8 cellular contexts compared by ENCODE assay signal in the genomic region with DNA sequence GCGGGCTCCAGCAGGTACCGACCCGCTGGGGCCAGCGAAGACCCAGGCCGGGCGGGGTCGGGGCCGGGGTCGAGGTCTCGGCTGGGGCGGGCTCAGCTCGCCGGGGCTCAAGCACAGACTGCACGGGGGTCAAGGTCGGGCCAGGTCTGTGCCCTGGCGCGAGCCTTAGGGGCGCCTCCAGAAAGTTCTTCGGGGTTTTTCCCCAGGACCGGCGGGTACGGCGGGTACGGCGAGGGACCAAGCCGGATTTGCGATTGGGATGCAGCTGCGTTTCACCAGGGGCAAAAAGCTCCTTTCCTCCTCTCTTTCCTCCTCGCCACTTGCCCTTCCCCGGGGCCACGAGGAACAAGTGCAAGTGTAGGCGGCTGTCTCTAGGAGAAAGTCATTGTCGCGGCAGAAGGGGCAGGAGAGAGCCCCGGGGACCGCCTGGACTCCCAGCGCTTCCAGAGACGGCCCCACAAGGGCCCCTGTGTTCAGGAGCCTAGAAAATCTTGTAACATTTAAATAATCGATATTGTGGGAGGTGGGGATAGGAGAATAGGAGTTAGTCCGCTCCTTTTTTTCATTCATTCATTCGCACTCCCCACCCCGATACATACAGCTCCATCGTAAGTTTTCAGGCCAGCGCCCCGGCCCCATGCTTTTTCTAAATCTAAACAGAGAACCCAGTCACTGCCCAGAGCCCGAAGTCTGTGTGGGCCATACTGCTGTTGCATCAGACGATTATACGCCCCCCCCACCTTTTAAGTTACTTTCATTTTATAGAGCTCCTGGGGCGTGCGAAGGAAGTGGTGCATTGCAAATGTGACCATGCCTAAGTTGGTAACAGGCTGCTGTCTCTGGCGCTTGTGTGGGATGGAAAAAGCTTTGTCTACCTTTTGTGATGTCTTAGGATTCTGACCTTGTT.
DNase-seq lines count a peak whose midpoint lies in the region; ATAC-seq and TF ChIP-seq lines count a peak whose summit lies in the region.

No MANE protein-coding gene starts in this region.

- peak overlapping the region; percentile 79 for H3K4me3 ChIP-seq in GM12875 (ENCODE audit: low read depth, low read length)

- TF ChIP-seq CTCF in GM12875 (IDR thresholded peaks at IDR 0.05; ENCODE audit: borderline replicate concordance, insufficient read depth, low read depth, low read length): no peak

- peak; percentile 73 for DNase-seq in NCI-H1092 treated with DMSO at 0.1 percent for 48 hours (lab: John Stamatoyannopoulos, UW)
- DNase-seq in T-helper 1 cell: peak; percentile 30 to 89 (median 49)
- peak; percentile 76 for DNase-seq in astrocyte of the hippocampus (ENCODE audit: low read depth, low spot score)
- DNase-seq in iris pigment epithelial cell (ENCODE audit: low read depth): peak; percentile 89
- DNase-seq in stimulated activated CD4-positive, alpha-beta T cell treated with anti-CD3 and anti-CD28 coated beads, Interleukin-1b, Interleukin-23, amount 100 ng/mL, for 24 hours (ENCODE audit: low read depth in 4 of 4, low spot score in 1 of 4): peak in 3 of 4 experiments; percentile 26 to 51 (median 39)
- no peak for DNase-seq in cerebellar cortex (ENCODE audit: low spot score)

- ATAC-seq in HG02571 (IDR thresholded peaks at IDR 0.05; ENCODE audit: unreplicated experiment): peak; percentile 32
